1 cellular context compared by ENCODE assay signal in the genomic region with DNA sequence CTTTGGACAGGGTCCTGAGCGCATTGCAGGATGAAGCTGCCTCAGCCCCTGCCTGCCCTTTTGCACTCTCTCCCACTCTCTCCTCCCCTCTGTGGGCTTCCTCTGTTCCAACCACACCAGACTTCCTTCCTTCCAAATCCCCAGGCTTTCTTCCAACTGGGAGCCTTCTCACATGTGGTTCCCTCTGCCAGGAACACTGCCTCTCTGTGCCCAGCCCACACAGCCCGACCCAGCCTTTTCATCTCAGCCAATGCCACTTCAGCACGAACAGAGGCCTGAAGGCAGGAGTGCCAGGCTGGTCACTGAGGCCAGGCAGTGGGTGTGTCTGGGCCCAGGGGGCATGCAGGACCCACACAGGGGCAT.
TF ChIP-seq lines count a peak whose summit lies in the region.

No MANE protein-coding gene starts in this region.

TF ChIP-seq in IMR-90, 13 proteins besides CTCF, POLR2A, EP300 and RAD21:
- no peak for TF ChIP-seq MXI1 (IDR thresholded peaks at IDR 0.05; ENCODE audit: borderline replicate concordance, low read depth, low read length)
- no peak for TF ChIP-seq FOS (IDR thresholded peaks at IDR 0.05; ENCODE audit: low read depth, low read length)
- TF ChIP-seq NFE2L2 (IDR thresholded peaks at IDR 0.05; ENCODE audit: low read depth, low read length) = no peak
- no peak for TF ChIP-seq RFX5 (IDR thresholded peaks at IDR 0.05; ENCODE audit: low read depth, low read length)
- TF ChIP-seq ELK1 (IDR thresholded peaks at IDR 0.05; ENCODE audit: borderline replicate concordance, low read depth, low read length) = no peak
- TF ChIP-seq MAFK (IDR thresholded peaks at IDR 0.05; ENCODE audit: low read depth, low read length) = no peak
- TF ChIP-seq CHD1 (IDR thresholded peaks at IDR 0.05; ENCODE audit: low read depth, low read length) = no peak
- TF ChIP-seq, protein P1, sequence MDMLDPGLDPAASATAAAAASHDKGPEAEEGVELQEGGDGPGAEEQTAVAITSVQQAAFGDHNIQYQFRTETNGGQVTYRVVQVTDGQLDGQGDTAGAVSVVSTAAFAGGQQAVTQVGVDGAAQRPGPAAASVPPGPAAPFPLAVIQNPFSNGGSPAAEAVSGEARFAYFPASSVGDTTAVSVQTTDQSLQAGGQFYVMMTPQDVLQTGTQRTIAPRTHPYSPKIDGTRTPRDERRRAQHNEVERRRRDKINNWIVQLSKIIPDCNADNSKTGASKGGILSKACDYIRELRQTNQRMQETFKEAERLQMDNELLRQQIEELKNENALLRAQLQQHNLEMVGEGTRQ (IDR thresholded peaks at IDR 0.05; ENCODE audit: low read depth, low read length) = no peak
- no peak for TF ChIP-seq CEBPB (IDR thresholded peaks at IDR 0.05; ENCODE audit: low read depth, low read length)
- no peak for TF ChIP-seq RCOR1 (IDR thresholded peaks at IDR 0.05; ENCODE audit: insufficient replicate concordance, low read length)
- TF ChIP-seq MAZ (IDR thresholded peaks at IDR 0.05; ENCODE audit: borderline replicate concordance, low read depth, low read length) = no peak
- no peak for TF ChIP-seq SMC3 (IDR thresholded peaks at IDR 0.05; ENCODE audit: low read depth, low read length)
- no peak for TF ChIP-seq BHLHE40 (IDR thresholded peaks at IDR 0.05; ENCODE audit: low read depth, low read length)
